ENCODE assay signal across 8 cellular contexts in the genomic region with DNA sequence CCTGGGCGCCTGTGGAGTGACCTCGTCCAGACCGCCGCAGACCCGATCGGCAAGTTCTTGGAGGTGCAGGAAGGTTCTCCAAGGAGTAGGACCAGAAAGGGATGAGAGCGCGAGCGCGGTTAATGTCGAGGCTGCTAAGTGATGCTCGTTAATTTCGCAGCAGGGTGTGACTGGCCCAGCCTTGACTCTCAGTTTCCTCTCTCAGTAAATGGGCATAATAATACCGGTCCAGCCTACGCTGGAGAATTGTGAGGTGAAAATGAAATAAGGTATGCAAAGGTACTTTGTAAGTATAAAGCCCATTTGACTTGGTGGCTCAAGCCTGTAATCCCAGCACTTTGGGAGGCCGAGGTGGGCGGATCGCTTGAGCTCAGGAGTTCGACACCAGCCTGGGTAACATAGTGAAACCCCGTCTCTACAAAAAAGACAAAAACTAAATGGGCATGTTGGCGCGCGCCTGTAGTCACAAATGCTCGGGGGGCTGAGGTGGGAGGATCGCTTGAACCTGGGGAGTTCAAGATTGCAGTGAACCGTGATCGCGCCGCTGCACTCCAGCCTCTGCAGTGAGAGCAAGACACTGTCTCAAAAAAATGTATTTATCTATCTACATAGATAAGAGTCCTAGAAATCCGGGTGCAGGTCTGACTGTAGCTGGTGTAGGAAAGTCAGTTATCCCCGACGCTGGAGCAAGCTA. TPM values are rescaled to one million over a fixed set of nuclear protein-coding genes. Genes with fewer than 3 reads are reported as not detected.
A peak's percentile ranks its signal among the peaks of the same experiment; 100 is the strongest.
DNase-seq lines count a peak whose midpoint lies in the region; ATAC-seq and TF ChIP-seq lines count a peak whose summit lies in the region.

No MANE protein-coding gene starts in this region.

- no peaks in the 10 kb centered on the region for H3K36me3 ChIP-seq in BLaER1 treated with 17β-estradiol and CSF1 and Interleukin-3, amounts not matched to agents 10 nM and 100 nM
- H3K36me3 ChIP-seq in HAP-1 (replicated peaks) = no peaks in the 10 kb centered on the region
- H3K36me3 ChIP-seq in rectal smooth muscle tissue (ENCODE audit: control insufficient read depth, insufficient read depth, low read length) = no peaks in the 10 kb centered on the region

- no peak for DNase-seq in HAP-1 (ENCODE audit: low spot score in 2 of 2)
- DNase-seq in fibroblast of the aortic adventitia (ENCODE audit: low read depth) = peak; percentile 17
- no peak for DNase-seq in kidney glomerular epithelial cell (lab: John Stamatoyannopoulos, UW)
- DNase-seq in COLO829 (ENCODE audit: low spot score) = no peak

- peaks cover 17 to 28% (median 21%) of the 10 kb centered on the region in 10 experiments for H3K4me1 ChIP-seq in BLaER1 treated with 17β-estradiol and CSF1 and Interleukin-3, amounts not matched to agents 10 nM and 100 nM
- peaks cover 9% of the 10 kb centered on the region for H3K4me1 ChIP-seq in HAP-1
- H3K4me1 ChIP-seq in rectal smooth muscle tissue (ENCODE audit: control insufficient read depth, insufficient read depth, low read length) = peaks cover 11% of the 10 kb centered on the region

- peak overlapping the region; percentile 75 to 95 (median 85) for H3K27ac ChIP-seq in BLaER1 treated with 17β-estradiol and CSF1 and Interleukin-3, amounts not matched to agents 10 nM and 100 nM
- H3K27ac ChIP-seq in VCaP = peak overlapping the region; percentile 91
- peak overlapping the region; percentile 96 for H3K27ac ChIP-seq in rectal smooth muscle tissue (ENCODE audit: low read depth, low read length)

- no peak for ATAC-seq in HG02588 (IDR thresholded peaks at IDR 0.05; ENCODE audit: unreplicated experiment)

- H4K20me1 ChIP-seq in BLaER1 treated with 17β-estradiol and CSF1 and Interleukin-3, amounts not matched to agents 10 nM and 100 nM = no peaks in the 10 kb centered on the region; a peak in 1 of 22 replicates

- peak overlapping the region; percentile 78 to 90 (median 86) for H3K9ac ChIP-seq in BLaER1 treated with 17β-estradiol and CSF1 and Interleukin-3, amounts not matched to agents 10 nM and 100 nM
- H3K9ac ChIP-seq in rectal smooth muscle tissue (ENCODE audit: low read length) = peak overlapping the region; percentile 54

- no peaks in the 10 kb centered on the region for H3K27me3 ChIP-seq in BLaER1 treated with 17β-estradiol and CSF1 and Interleukin-3, amounts not matched to agents 10 nM and 100 nM
- H3K27me3 ChIP-seq in HAP-1 (ENCODE audit: low read depth) (no peaks in the 10 kb centered on the region), rectal smooth muscle tissue (ENCODE audit: control insufficient read depth, insufficient read depth, low read length) (no peaks in the 10 kb centered on the region)

- TF ChIP-seq CTCF in VCaP (conservative IDR thresholded peaks at IDR 0.05) = no peak
- no peak for TF ChIP-seq CTCF in fibroblast of the aortic adventitia (IDR thresholded peaks at IDR 0.05; ENCODE audit: insufficient read depth, low read length)

- H3K9me3 ChIP-seq in BLaER1 treated with 17β-estradiol and CSF1 and Interleukin-3, amounts not matched to agents 10 nM and 100 nM (replicated peaks in 1 of 11) = no peaks in the 10 kb centered on the region
- H3K9me3 ChIP-seq in HAP-1 = no peaks in the 10 kb centered on the region

- peak overlapping the region; percentile 81 to 94 (median 88) for H3K4me2 ChIP-seq in BLaER1 treated with 17β-estradiol and CSF1 and Interleukin-3, amounts not matched to agents 10 nM and 100 nM

- H3K4me3 ChIP-seq in BLaER1 treated with 17β-estradiol and CSF1 and Interleukin-3, amounts not matched to agents 10 nM and 100 nM = peak overlapping the region; percentile 79 to 93 (median 86)
- H3K4me3 ChIP-seq in HAP-1 = peak overlapping the region; percentile 83
- H3K4me3 ChIP-seq in fibroblast of the aortic adventitia (ENCODE audit: low read depth, low read length) = peak overlapping the region; percentile 95
- peak overlapping the region; percentile 92 for H3K4me3 ChIP-seq in rectal smooth muscle tissue (ENCODE audit: low read length)

- in situ Hi-C loops in HAP-1 (cut with MboI; ENCODE audit: low sequenced_read_pairs) = no loop called here

RNA-seq across cellular contexts. Expression of a gene that starts 0.6 kb away (rescaled TPM):
- 21.4 and 27.6 TPM in 2 replicates for total RNA-seq in fibroblast of the aortic adventitia (ENCODE audit: low replicate concordance)
